ENCODE assay signal across 1 cellular context in genomic region chr3:45871834-45872233, GRCh38.
TF ChIP-seq lines count a peak whose summit lies in the region.

No MANE protein-coding gene starts in this region.

TF ChIP-seq in H1, 55 proteins besides CTCF, POLR2A, EP300 and RAD21:
- TF ChIP-seq RXRA (IDR thresholded peaks at IDR 0.05; ENCODE audit: insufficient read depth, low read depth, low read length) (no peak), CHD1 (IDR thresholded peaks at IDR 0.05; ENCODE audit: low read depth, low read length) (no peak), ATF2 (IDR thresholded peaks at IDR 0.05; ENCODE audit: low read length) (no peak), RFX5 (IDR thresholded peaks at IDR 0.05; ENCODE audit: borderline replicate concordance, low read depth, low read length) (no peak), HDAC2 (IDR thresholded peaks at IDR 0.05; ENCODE audit: borderline replicate concordance in 1 of 2, low read depth in 2 of 2, low read length in 2 of 2) (no peak), ZNF274 (IDR thresholded peaks at IDR 0.05; ENCODE audit: borderline replicate concordance, extremely low read depth, low read length) (no peak), NRF1 (IDR thresholded peaks at IDR 0.05; ENCODE audit: low read depth, low read length) (no peak), JUND (IDR thresholded peaks at IDR 0.05; ENCODE audit: low read length) (no peak), BACH1 (IDR thresholded peaks at IDR 0.05; ENCODE audit: low read length) (no peak), SRF (IDR thresholded peaks at IDR 0.05; ENCODE audit: low read depth, low read length) (no peak)
- TF ChIP-seq, protein P1, sequence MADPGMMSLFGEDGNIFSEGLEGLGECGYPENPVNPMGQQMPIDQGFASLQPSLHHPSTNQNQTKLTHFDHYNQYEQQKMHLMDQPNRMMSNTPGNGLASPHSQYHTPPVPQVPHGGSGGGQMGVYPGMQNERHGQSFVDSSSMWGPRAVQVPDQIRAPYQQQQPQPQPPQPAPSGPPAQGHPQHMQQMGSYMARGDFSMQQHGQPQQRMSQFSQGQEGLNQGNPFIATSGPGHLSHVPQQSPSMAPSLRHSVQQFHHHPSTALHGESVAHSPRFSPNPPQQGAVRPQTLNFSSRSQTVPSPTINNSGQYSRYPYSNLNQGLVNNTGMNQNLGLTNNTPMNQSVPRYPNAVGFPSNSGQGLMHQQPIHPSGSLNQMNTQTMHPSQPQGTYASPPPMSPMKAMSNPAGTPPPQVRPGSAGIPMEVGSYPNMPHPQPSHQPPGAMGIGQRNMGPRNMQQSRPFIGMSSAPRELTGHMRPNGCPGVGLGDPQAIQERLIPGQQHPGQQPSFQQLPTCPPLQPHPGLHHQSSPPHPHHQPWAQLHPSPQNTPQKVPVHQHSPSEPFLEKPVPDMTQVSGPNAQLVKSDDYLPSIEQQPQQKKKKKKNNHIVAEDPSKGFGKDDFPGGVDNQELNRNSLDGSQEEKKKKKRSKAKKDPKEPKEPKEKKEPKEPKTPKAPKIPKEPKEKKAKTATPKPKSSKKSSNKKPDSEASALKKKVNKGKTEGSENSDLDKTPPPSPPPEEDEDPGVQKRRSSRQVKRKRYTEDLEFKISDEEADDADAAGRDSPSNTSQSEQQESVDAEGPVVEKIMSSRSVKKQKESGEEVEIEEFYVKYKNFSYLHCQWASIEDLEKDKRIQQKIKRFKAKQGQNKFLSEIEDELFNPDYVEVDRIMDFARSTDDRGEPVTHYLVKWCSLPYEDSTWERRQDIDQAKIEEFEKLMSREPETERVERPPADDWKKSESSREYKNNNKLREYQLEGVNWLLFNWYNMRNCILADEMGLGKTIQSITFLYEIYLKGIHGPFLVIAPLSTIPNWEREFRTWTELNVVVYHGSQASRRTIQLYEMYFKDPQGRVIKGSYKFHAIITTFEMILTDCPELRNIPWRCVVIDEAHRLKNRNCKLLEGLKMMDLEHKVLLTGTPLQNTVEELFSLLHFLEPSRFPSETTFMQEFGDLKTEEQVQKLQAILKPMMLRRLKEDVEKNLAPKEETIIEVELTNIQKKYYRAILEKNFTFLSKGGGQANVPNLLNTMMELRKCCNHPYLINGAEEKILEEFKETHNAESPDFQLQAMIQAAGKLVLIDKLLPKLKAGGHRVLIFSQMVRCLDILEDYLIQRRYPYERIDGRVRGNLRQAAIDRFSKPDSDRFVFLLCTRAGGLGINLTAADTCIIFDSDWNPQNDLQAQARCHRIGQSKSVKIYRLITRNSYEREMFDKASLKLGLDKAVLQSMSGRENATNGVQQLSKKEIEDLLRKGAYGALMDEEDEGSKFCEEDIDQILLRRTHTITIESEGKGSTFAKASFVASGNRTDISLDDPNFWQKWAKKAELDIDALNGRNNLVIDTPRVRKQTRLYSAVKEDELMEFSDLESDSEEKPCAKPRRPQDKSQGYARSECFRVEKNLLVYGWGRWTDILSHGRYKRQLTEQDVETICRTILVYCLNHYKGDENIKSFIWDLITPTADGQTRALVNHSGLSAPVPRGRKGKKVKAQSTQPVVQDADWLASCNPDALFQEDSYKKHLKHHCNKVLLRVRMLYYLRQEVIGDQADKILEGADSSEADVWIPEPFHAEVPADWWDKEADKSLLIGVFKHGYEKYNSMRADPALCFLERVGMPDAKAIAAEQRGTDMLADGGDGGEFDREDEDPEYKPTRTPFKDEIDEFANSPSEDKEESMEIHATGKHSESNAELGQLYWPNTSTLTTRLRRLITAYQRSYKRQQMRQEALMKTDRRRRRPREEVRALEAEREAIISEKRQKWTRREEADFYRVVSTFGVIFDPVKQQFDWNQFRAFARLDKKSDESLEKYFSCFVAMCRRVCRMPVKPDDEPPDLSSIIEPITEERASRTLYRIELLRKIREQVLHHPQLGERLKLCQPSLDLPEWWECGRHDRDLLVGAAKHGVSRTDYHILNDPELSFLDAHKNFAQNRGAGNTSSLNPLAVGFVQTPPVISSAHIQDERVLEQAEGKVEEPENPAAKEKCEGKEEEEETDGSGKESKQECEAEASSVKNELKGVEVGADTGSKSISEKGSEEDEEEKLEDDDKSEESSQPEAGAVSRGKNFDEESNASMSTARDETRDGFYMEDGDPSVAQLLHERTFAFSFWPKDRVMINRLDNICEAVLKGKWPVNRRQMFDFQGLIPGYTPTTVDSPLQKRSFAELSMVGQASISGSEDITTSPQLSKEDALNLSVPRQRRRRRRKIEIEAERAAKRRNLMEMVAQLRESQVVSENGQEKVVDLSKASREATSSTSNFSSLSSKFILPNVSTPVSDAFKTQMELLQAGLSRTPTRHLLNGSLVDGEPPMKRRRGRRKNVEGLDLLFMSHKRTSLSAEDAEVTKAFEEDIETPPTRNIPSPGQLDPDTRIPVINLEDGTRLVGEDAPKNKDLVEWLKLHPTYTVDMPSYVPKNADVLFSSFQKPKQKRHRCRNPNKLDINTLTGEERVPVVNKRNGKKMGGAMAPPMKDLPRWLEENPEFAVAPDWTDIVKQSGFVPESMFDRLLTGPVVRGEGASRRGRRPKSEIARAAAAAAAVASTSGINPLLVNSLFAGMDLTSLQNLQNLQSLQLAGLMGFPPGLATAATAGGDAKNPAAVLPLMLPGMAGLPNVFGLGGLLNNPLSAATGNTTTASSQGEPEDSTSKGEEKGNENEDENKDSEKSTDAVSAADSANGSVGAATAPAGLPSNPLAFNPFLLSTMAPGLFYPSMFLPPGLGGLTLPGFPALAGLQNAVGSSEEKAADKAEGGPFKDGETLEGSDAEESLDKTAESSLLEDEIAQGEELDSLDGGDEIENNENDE (IDR thresholded peaks at IDR 0.05; ENCODE audit: insufficient replicate concordance, low read length): no peak
- TF ChIP-seq, protein P2, sequence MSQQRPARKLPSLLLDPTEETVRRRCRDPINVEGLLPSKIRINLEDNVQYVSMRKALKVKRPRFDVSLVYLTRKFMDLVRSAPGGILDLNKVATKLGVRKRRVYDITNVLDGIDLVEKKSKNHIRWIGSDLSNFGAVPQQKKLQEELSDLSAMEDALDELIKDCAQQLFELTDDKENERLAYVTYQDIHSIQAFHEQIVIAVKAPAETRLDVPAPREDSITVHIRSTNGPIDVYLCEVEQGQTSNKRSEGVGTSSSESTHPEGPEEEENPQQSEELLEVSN (IDR thresholded peaks at IDR 0.05): no peak
